In genomic region chr4:5711479-5712184, GRCh38 we compare ENCODE assay signal across 8 cellular contexts. TPM values are rescaled to one million over a fixed set of nuclear protein-coding genes. Genes with fewer than 3 reads are reported as not detected.
DNase-seq lines count a peak whose midpoint lies in the region; ATAC-seq, FAIRE-seq and TF ChIP-seq lines count a peak whose summit lies in the region.

No MANE protein-coding gene starts in this region.

- H3K4me3 Mint-ChIP-seq in astrocyte (ENCODE audit: unreplicated experiment) (peak overlapping the region; percentile 89), type B pancreatic cell (peak overlapping the region; percentile 87)

- H2AFZ ChIP-seq in astrocyte (ENCODE audit: low read depth, low read length): peak overlapping the region; percentile 21

- peaks cover 41% of the 10 kb centered on the region for H4K20me1 ChIP-seq in astrocyte (ENCODE audit: insufficient read depth, low read length)

- H3K36me3 ChIP-seq in BJ (ENCODE audit: control insufficient read depth, insufficient read depth, low read length) (peaks cover 2% of the 10 kb centered on the region; the same call in 1 of the 2 replicates), astrocyte (ENCODE audit: insufficient read depth, low read length) (peaks cover 5% of the 10 kb centered on the region)

- H3K9me3 Mint-ChIP-seq in astrocyte (ENCODE audit: unreplicated experiment) (peaks cover 6% of the 10 kb centered on the region), type B pancreatic cell (peaks cover 5% of the 10 kb centered on the region)

- CTCF ChIA-PET in BJ (lab: Yijun Ruan, JAX): interaction anchor here (1.7 kb wide), 1 partner anchor 35 kb away, joined by 3 read pairs; no protein-coding TSS in a partner anchor

- H3K27ac ChIP-seq in astrocyte (ENCODE audit: low read depth, low read length): peak overlapping the region; percentile 96

- POLR2A ChIA-PET in BJ (lab: Charles Lee): no interaction called here

- H3K4me2 ChIP-seq in astrocyte (ENCODE audit: low read length): peak overlapping the region; percentile 93

- peaks cover 5% of the 10 kb centered on the region for H3K27me3 Mint-ChIP-seq in astrocyte (ENCODE audit: low read depth, unreplicated experiment)
- no peaks in the 10 kb centered on the region for H3K27me3 Mint-ChIP-seq in type B pancreatic cell

- no peak for FAIRE-seq in astrocyte (lab: Jason Lieb, UNC)

- peak overlapping the region; percentile 86 for H3K9ac ChIP-seq in astrocyte (ENCODE audit: low read length)

- H3K4me1 ChIP-seq in astrocyte (ENCODE audit: insufficient read depth, low read length): peaks cover 41% of the 10 kb centered on the region

- H3K27me3 ChIP-seq in BJ (ENCODE audit: control insufficient read depth, insufficient read depth, low read length): no peaks in the 10 kb centered on the region
- H3K27me3 ChIP-seq in astrocyte (ENCODE audit: insufficient read depth, low read length): no peaks in the 10 kb centered on the region

- TF ChIP-seq CTCF in BJ (IDR thresholded peaks at IDR 0.05; ENCODE audit: insufficient read depth, low read depth, low read length) (no peak), astrocyte (IDR thresholded peaks at IDR 0.05; ENCODE audit: insufficient read depth, low read depth, low read length) (no peak), type B pancreatic cell (conservative IDR thresholded peaks at IDR 0.05) (no peak)

- peaks cover 5% of the 10 kb centered on the region for H3K9me3 ChIP-seq in astrocyte (ENCODE audit: insufficient read depth, low read depth, low read length)

- H3K4me1 Mint-ChIP-seq in astrocyte (ENCODE audit: low read depth, unreplicated experiment): peaks cover 17% of the 10 kb centered on the region
- peaks cover 32% of the 10 kb centered on the region for H3K4me1 Mint-ChIP-seq in type B pancreatic cell (ENCODE audit: unreplicated experiment)

- DNase-seq in BJ (ENCODE audit: low read depth) (no peak), astrocyte (ENCODE audit: low read depth) (peak; percentile 68), iPS-NIHi7 (ENCODE audit: extremely low spot score) (peak; percentile 50), type B pancreatic cell (ENCODE audit: extremely low spot score, unreplicated experiment) (no peak), occipital lobe (lab: John Stamatoyannopoulos, UW) (no peak), amniotic stem cell (lab: John Stamatoyannopoulos, UW) (no peak)

- peak; percentile 2 for ATAC-seq in HG03025 (IDR thresholded peaks at IDR 0.05; ENCODE audit: low FRiP score, unreplicated experiment)
- ATAC-seq in HG03571 (IDR thresholded peaks at IDR 0.05; ENCODE audit: unreplicated experiment): no peak

- H3K36me3 Mint-ChIP-seq in astrocyte (ENCODE audit: low read depth, unreplicated experiment) (peaks cover 15% of the 10 kb centered on the region), type B pancreatic cell (peaks cover 18% of the 10 kb centered on the region)

- H3K27ac Mint-ChIP-seq in astrocyte (ENCODE audit: unreplicated experiment) (no peak overlapping the region), type B pancreatic cell (peak overlapping the region; percentile 46)

- H3K4me3 ChIP-seq in BJ (ENCODE audit: low read depth, low read length): peak overlapping the region; percentile 66
- peak overlapping the region; percentile 74 for H3K4me3 ChIP-seq in astrocyte (ENCODE audit: insufficient read depth, low read depth, low read length)

- H3K79me2 ChIP-seq in astrocyte (ENCODE audit: insufficient read depth, low read length): peaks cover 59% of the 10 kb centered on the region

RNA-seq across cellular contexts. Expression of gene EVC, which starts 0.6 kb away (rescaled TPM):
- polyA plus RNA-seq in BJ (2011; rRNA removed): 10.0 and 12.8 TPM in 2 replicates
- polyA minus RNA-seq in BJ (2011; rRNA and poly(A)+ RNA removed): 15.3 and 20.8 TPM in 2 replicates
- total RNA-seq in astrocyte (23.9 and 24.0 TPM in 2 replicates), type B pancreatic cell (ENCODE audit: low replicate concordance) (14.5 and 29.2 TPM in 2 replicates), occipital lobe (5.1 TPM)

RNA-seq across cellular contexts. Expression of gene EVC2, which starts 3.3 kb away (rescaled TPM):
- 2.2 and 2.3 TPM in 2 replicates for polyA plus RNA-seq in BJ (2011; rRNA removed)
- polyA minus RNA-seq in BJ (2011; rRNA and poly(A)+ RNA removed): 6.2 and 7.3 TPM in 2 replicates
- total RNA-seq in astrocyte: 3.3 and 3.5 TPM in 2 replicates
- 3.5 and 4.5 TPM in 2 replicates for total RNA-seq in type B pancreatic cell (ENCODE audit: low replicate concordance)
- total RNA-seq in occipital lobe: 2.5 TPM

Comparison
In these comparisons a context has a peak if more than half of its experiments do, and no peak if none do; other contexts are left out.
1. DNase-seq: peak in astrocyte (single experiment) and iPS-NIHi7 (single experiment); none in BJ (single experiment), type B pancreatic cell (single experiment), occipital lobe (single experiment) and amniotic stem cell (single experiment).